In the genomic region with DNA sequence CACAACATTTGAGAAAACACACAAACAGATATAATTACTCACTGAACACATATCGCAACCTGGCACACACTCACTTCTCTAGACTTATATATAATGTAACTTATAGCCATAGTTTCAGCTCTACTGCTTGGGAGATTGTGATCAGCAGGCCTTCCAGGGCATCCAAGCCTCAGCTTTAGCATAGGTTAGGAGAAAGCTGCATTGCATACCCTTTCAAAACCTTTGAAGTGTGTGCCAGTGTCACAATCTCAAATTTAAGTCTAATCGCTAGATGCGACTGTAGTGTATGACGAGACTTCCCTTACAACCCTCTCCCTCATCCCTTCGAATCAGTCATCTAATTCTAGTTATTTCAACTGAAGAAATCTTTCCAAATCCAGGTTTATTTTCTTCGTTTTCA, we compare ENCODE assay signal across 37 cellular contexts.
"Had no signal": no experiment of that assay in that cellular context is flagged by ENCODE, and none has a peak within 500 bp of the region (broad histone marks: within the 10 kb centered on the region; RNA-seq: fewer than 3 reads in every experiment).

No MANE protein-coding gene starts in this region.

- ATAC-seq: activated CD4-positive, alpha-beta T cell treated with anti-CD3 and anti-CD28 coated beads for 36 hours; activated CD4-positive, CD25-positive, alpha-beta regulatory T cell treated with anti-CD3 and anti-CD28 coated beads, Interleukin-2, amount 50 U/mL, for 24 hours; activated CD8-positive, alpha-beta memory T cell treated with anti-CD3 and anti-CD28 coated beads, Interleukin-2, amount 10 ng/mL, durations not matched to agents 7 days and 5 days; activated CD8-positive, alpha-beta T cell treated with anti-CD3 and anti-CD28 coated beads for 36 hours; activated naive CD8-positive, alpha-beta T cell treated with anti-CD3 and anti-CD28 coated beads, Interleukin-2, amount 50 U/mL, for 24 hours; body of pancreas; foreskin keratinocyte; gastrocnemius medialis; heart left ventricle; T-helper 17 cell had no signal

- H3K9me3 ChIP-seq: adrenal gland, body of pancreas, colonic mucosa, esophagus muscularis mucosa, gastrocnemius medialis, heart left ventricle had no signal

- H3K27me3 ChIP-seq: adrenal gland, body of pancreas, colonic mucosa, esophagus muscularis mucosa, foreskin keratinocyte, gastrocnemius medialis, heart left ventricle had no signal

- H3K27ac ChIP-seq: adrenal gland, body of pancreas, colonic mucosa, esophagus muscularis mucosa, foreskin keratinocyte, gastrocnemius medialis, heart left ventricle, WERI-Rb-1 had no signal

- H3K36me3 Mint-ChIP-seq: activated naive CD8-positive, alpha-beta T cell treated with anti-CD3 and anti-CD28 coated beads for 36 hours had no signal

- H3K4me1 ChIP-seq: body of pancreas, colonic mucosa, esophagus muscularis mucosa, foreskin keratinocyte, gastrocnemius medialis had no signal

- H3K4me1 Mint-ChIP-seq: activated B cell treated with CpG ODN at 0.5 μM for 24 hours; activated CD4-positive, alpha-beta T cell treated with anti-CD3 and anti-CD28 coated beads for 36 hours; activated CD4-positive, alpha-beta T cell treated with anti-CD3 and anti-CD28 coated beads, Interleukin-2, amount 10 ng/mL, durations not matched to agents 7 days and 5 days; activated CD8-positive, alpha-beta memory T cell treated with anti-CD3 and anti-CD28 coated beads, Interleukin-2, amount 10 ng/mL, durations not matched to agents 7 days and 5 days; activated naive CD8-positive, alpha-beta T cell treated with anti-CD3 and anti-CD28 coated beads for 36 hours; activated naive CD8-positive, alpha-beta T cell treated with anti-CD3 and anti-CD28 coated beads, Interleukin-2, amount 50 U/mL, for 24 hours; endodermal cell had no signal

- H3K27ac Mint-ChIP-seq: activated B cell treated with CpG ODN at 0.5 μM for 24 hours; activated CD4-positive, alpha-beta T cell treated with anti-CD3 and anti-CD28 coated beads for 36 hours; activated CD4-positive, alpha-beta T cell treated with anti-CD3 and anti-CD28 coated beads, Interleukin-2, amount 10 ng/mL, durations not matched to agents 7 days and 5 days; activated CD8-positive, alpha-beta memory T cell treated with anti-CD3 and anti-CD28 coated beads, Interleukin-2, amount 10 ng/mL, durations not matched to agents 7 days and 5 days; activated CD8-positive, alpha-beta T cell treated with anti-CD3 and anti-CD28 coated beads for 36 hours; activated naive CD8-positive, alpha-beta T cell treated with anti-CD3 and anti-CD28 coated beads for 36 hours; activated naive CD8-positive, alpha-beta T cell treated with anti-CD3 and anti-CD28 coated beads, Interleukin-2, amount 50 U/mL, for 24 hours; activated T-helper 1 cell treated with anti-CD3 and anti-CD28 coated beads, Interleukin-12 subunit alpha, Interleukin-12 subunit beta, Interleukin-2, Interleukin-4 antibody, amounts not matched to agents 30 ng/mL and 10 ng/mL and 1 ng/mL, durations not matched to agents 14 hours and 24 hours and 36 hours; activated T-helper 2 cell treated with anti-CD3 and anti-CD28 coated beads, Interferon-gamma antibody, Interleukin-2, Interleukin-4, amounts not matched to agents 10 μg/mL and 5 μg/mL and 100 μg/mL, durations not matched to agents 14 hours and 24 hours and 36 hours; endodermal cell; T-helper 17 cell; T-helper 2 cell treated with Interferon-gamma antibody and Interleukin-4, amounts not matched to agents 5 μg/mL and 100 μg/mL, for 36 hours had no signal

- H3K4me3 Mint-ChIP-seq: activated B cell treated with CpG ODN at 0.5 μM for 24 hours; activated CD4-positive, alpha-beta T cell treated with anti-CD3 and anti-CD28 coated beads for 36 hours; activated CD4-positive, alpha-beta T cell treated with anti-CD3 and anti-CD28 coated beads, Interleukin-2, amount 10 ng/mL, durations not matched to agents 7 days and 5 days; activated CD8-positive, alpha-beta memory T cell treated with anti-CD3 and anti-CD28 coated beads, Interleukin-2, amount 10 ng/mL, durations not matched to agents 7 days and 5 days; activated CD8-positive, alpha-beta T cell treated with anti-CD3 and anti-CD28 coated beads for 36 hours; activated naive CD8-positive, alpha-beta T cell treated with anti-CD3 and anti-CD28 coated beads for 36 hours; activated naive CD8-positive, alpha-beta T cell treated with anti-CD3 and anti-CD28 coated beads, Interleukin-2, amount 50 U/mL, for 24 hours; activated T-helper 1 cell treated with anti-CD3 and anti-CD28 coated beads, Interleukin-12 subunit alpha, Interleukin-12 subunit beta, Interleukin-2, Interleukin-4 antibody, amounts not matched to agents 30 ng/mL and 10 ng/mL and 1 ng/mL, durations not matched to agents 14 hours and 24 hours and 36 hours; endodermal cell; T-helper 17 cell; T-helper 2 cell treated with Interferon-gamma antibody and Interleukin-4, amounts not matched to agents 5 μg/mL and 100 μg/mL, for 36 hours had no signal

- H3K27me3 Mint-ChIP-seq: activated B cell treated with CpG ODN at 0.5 μM for 24 hours; activated CD4-positive, alpha-beta T cell treated with anti-CD3 and anti-CD28 coated beads for 36 hours; activated CD4-positive, alpha-beta T cell treated with anti-CD3 and anti-CD28 coated beads, Interleukin-2, amount 10 ng/mL, durations not matched to agents 7 days and 5 days; activated CD8-positive, alpha-beta memory T cell treated with anti-CD3 and anti-CD28 coated beads, Interleukin-2, amount 10 ng/mL, durations not matched to agents 7 days and 5 days; activated CD8-positive, alpha-beta T cell treated with anti-CD3 and anti-CD28 coated beads for 36 hours; activated naive CD8-positive, alpha-beta T cell treated with anti-CD3 and anti-CD28 coated beads for 36 hours; activated naive CD8-positive, alpha-beta T cell treated with anti-CD3 and anti-CD28 coated beads, Interleukin-2, amount 50 U/mL, for 24 hours; T-helper 17 cell had no signal

- H3K4me3 ChIP-seq: adrenal gland, body of pancreas, colonic mucosa, esophagus muscularis mucosa, gastrocnemius medialis, heart left ventricle had no signal

- DNase-seq: activated B cell treated with CpG ODN at 0.5 μM for 24 hours; activated CD4-positive, alpha-beta T cell treated with anti-CD3 and anti-CD28 coated beads for 36 hours; activated CD4-positive, alpha-beta T cell treated with anti-CD3 and anti-CD28 coated beads, Interleukin-2, amount 10 ng/mL, durations not matched to agents 7 days and 5 days; activated CD4-positive, alpha-beta T cell treated with anti-CD3 and anti-CD28 coated beads, Interleukin-2, amount 50 U/mL, for 4 hours; activated CD8-positive, alpha-beta memory T cell treated with anti-CD3 and anti-CD28 coated beads, Interleukin-2, amount 10 ng/mL, durations not matched to agents 7 days and 5 days; activated CD8-positive, alpha-beta memory T cell treated with anti-CD3 and anti-CD28 coated beads, Interleukin-2, amount 50 U/mL, for 4 hours; activated CD8-positive, alpha-beta T cell treated with anti-CD3 and anti-CD28 coated beads for 36 hours; activated effector memory CD4-positive, alpha-beta T cell treated with anti-CD3 and anti-CD28 coated beads, Interleukin-2, amount 50 U/mL, for 16 hours; activated naive CD4-positive, alpha-beta T cell; activated naive CD4-positive, alpha-beta T cell treated with anti-CD3 and anti-CD28 coated beads, Interleukin-2, amount 50 U/mL, for 16 hours; activated naive CD8-positive, alpha-beta T cell treated with anti-CD3 and anti-CD28 coated beads for 36 hours; activated naive CD8-positive, alpha-beta T cell treated with anti-CD3 and anti-CD28 coated beads, Interleukin-2, amount 50 U/mL, for 24 hours; activated T-cell treated with anti-CD3 and anti-CD28 coated beads, Interleukin-2, amount 50 U/mL, for 1 hour; activated T-cell treated with anti-CD3 and anti-CD28 coated beads, Interleukin-2, amount 50 U/mL, for 48 hours; adrenal gland; amygdala; aorta; body of pancreas; central memory CD4-positive, alpha-beta T cell; cerebellar nuclear complex; colonic mucosa; effector CD8-positive, alpha-beta T cell; endodermal cell; erythroblast; foreskin keratinocyte; gastrocnemius medialis; glutamatergic neuron; heart left ventricle; T-helper 1 cell; T-helper 17 cell; T1000; WERI-Rb-1 had no signal

- H3K9me3 Mint-ChIP-seq: activated B cell treated with CpG ODN at 0.5 μM for 24 hours; activated CD4-positive, alpha-beta T cell treated with anti-CD3 and anti-CD28 coated beads, Interleukin-2, amount 10 ng/mL, durations not matched to agents 7 days and 5 days; activated CD8-positive, alpha-beta T cell treated with anti-CD3 and anti-CD28 coated beads for 36 hours; activated naive CD8-positive, alpha-beta T cell treated with anti-CD3 and anti-CD28 coated beads for 36 hours; activated naive CD8-positive, alpha-beta T cell treated with anti-CD3 and anti-CD28 coated beads, Interleukin-2, amount 50 U/mL, for 24 hours; activated T-helper 1 cell treated with anti-CD3 and anti-CD28 coated beads, Interleukin-12 subunit alpha, Interleukin-12 subunit beta, Interleukin-2, Interleukin-4 antibody, amounts not matched to agents 30 ng/mL and 10 ng/mL and 1 ng/mL, durations not matched to agents 14 hours and 24 hours and 36 hours; activated T-helper 2 cell treated with anti-CD3 and anti-CD28 coated beads, Interferon-gamma antibody, Interleukin-2, Interleukin-4, amounts not matched to agents 10 μg/mL and 5 μg/mL and 100 μg/mL, durations not matched to agents 14 hours and 24 hours and 36 hours; endodermal cell; T-helper 2 cell treated with Interferon-gamma antibody and Interleukin-4, amounts not matched to agents 5 μg/mL and 100 μg/mL, for 36 hours had no signal
